ENCODE assay signal across 8 cellular contexts in the genomic region with DNA sequence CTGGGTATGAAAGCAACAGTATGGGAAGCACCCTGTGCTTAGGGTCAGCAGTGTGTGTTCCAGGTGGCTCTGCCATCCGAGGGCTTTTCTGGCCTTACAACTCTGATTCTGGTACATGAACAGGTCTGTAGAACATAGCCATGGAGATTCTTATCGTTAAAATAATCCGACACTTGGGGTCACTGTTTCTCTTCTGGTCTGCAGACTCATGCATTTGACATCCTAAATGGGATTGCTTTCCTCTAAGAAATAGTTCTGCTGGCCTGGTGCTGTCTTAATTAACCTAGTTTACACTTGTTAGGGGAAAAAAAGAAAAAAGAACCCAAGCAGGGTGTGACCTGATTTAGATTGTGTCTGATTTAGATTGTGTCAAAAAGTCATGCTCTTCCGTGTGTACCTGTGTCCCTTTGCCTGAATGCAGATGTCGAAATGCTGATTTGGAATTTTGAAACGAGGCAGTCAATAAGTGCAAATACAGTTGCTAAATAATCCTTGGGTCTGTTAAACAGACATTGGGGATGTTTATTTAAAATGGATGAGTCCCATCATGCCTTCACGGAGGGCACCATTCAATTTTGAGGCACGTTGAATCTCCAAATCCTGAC.
DNase-seq lines count a peak whose midpoint lies in the region; ATAC-seq and TF ChIP-seq lines count a peak whose summit lies in the region.

No MANE protein-coding gene starts in this region.

- no peak overlapping the region for H3K9ac ChIP-seq in parathyroid adenoma

- H3K4me2 ChIP-seq in parathyroid adenoma (ENCODE audit: low read length): no peak overlapping the region

- H3K79me2 ChIP-seq in parathyroid adenoma: no peaks in the 10 kb centered on the region

- H3K27ac ChIP-seq in RWPE2 (ENCODE audit: poor library complexity, severe bottlenecking): peak overlapping the region; percentile 8
- H3K27ac ChIP-seq in parathyroid adenoma: no peak overlapping the region

- peak; percentile 64 for ATAC-seq in RWPE2 (ENCODE audit: low read depth)
- no peak for ATAC-seq in HG03139 (IDR thresholded peaks at IDR 0.05; ENCODE audit: unreplicated experiment)

- H2AFZ ChIP-seq in parathyroid adenoma: no peak overlapping the region

- no peak for TF ChIP-seq EP300 in Ishikawa (IDR thresholded peaks at IDR 0.05; ENCODE audit: borderline replicate concordance)

- peak; percentile 65 for DNase-seq in NCI-H2029 treated with DMSO at 0.1 percent for 48 hours (lab: John Stamatoyannopoulos, UW)
- no peak for DNase-seq in NCI-H2029 (lab: John Stamatoyannopoulos, UW)
- DNase-seq in RWPE2 (ENCODE audit: low spot score): no peak
- DNase-seq in fibroblast of mammary gland (ENCODE audit: low read depth): peak; percentile 82
- DNase-seq in stimulated activated CD4-positive, alpha-beta T cell treated with anti-CD3 and anti-CD28 coated beads, Interleukin-2, amount 100 ng/mL, for 48 hours: no peak

- H3K4me3 ChIP-seq in RWPE2 (ENCODE audit: severe bottlenecking) (no peak overlapping the region), fibroblast of mammary gland (ENCODE audit: control insufficient read depth, low read depth, low read length) (no peak overlapping the region), parathyroid adenoma (ENCODE audit: low read depth, low read length) (no peak overlapping the region)

- peak; percentile 86 for TF ChIP-seq RAD21 in Ishikawa (IDR thresholded peaks at IDR 0.05; ENCODE audit: low read depth)

- H3K27me3 ChIP-seq in RWPE2 (ENCODE audit: insufficient read depth, poor library complexity, severe bottlenecking): no peaks in the 10 kb centered on the region
- no peaks in the 10 kb centered on the region for H3K27me3 ChIP-seq in parathyroid adenoma (ENCODE audit: control insufficient read depth, insufficient read depth, low read length)

- H3K36me3 ChIP-seq in RWPE2 (ENCODE audit: low read depth) (no peaks in the 10 kb centered on the region), parathyroid adenoma (ENCODE audit: control insufficient read depth, insufficient read depth, low read length) (no peaks in the 10 kb centered on the region)

- H3K4me1 ChIP-seq in RWPE2 (ENCODE audit: insufficient read depth, poor library complexity, severe bottlenecking): peaks cover 34% of the 10 kb centered on the region
- H3K4me1 ChIP-seq in parathyroid adenoma: no peaks in the 10 kb centered on the region

- peak; percentile 83 for TF ChIP-seq CTCF in RWPE2 (IDR thresholded peaks at IDR 0.05; ENCODE audit: poor library complexity, severe bottlenecking)
- peak; percentile 60 for TF ChIP-seq CTCF in fibroblast of mammary gland (conservative IDR thresholded peaks at IDR 0.05; ENCODE audit: control insufficient read depth, insufficient read depth, low read depth, low read length)
- peak; percentile 30 for TF ChIP-seq CTCF in parathyroid adenoma (IDR thresholded peaks at IDR 0.05)

- H3K9me3 ChIP-seq in RWPE2 (ENCODE audit: severe bottlenecking): no peaks in the 10 kb centered on the region
- H3K9me3 ChIP-seq in parathyroid adenoma (ENCODE audit: control insufficient read depth, low read length): no peaks in the 10 kb centered on the region

TF ChIP-seq in Ishikawa, 13 proteins besides CTCF, POLR2A, EP300 and RAD21:
- TF ChIP-seq FOXM1 (IDR thresholded peaks at IDR 0.05; ENCODE audit: borderline replicate concordance, low read depth) (no peak), CEBPB (IDR thresholded peaks at IDR 0.05) (no peak), YY1 (IDR thresholded peaks at IDR 0.05; ENCODE audit: low read depth) (no peak), NFIC (IDR thresholded peaks at IDR 0.05) (no peak), ZBTB7A (IDR thresholded peaks at IDR 0.05; ENCODE audit: low read depth) (no peak), TAF1 (IDR thresholded peaks at IDR 0.05; ENCODE audit: low read depth) (no peak), TEAD4 (IDR thresholded peaks at IDR 0.05) (no peak), TCF12 (IDR thresholded peaks at IDR 0.05; ENCODE audit: low read depth) (no peak), EGR1 (IDR thresholded peaks at IDR 0.05) (no peak)
- TF ChIP-seq, protein P1, sequence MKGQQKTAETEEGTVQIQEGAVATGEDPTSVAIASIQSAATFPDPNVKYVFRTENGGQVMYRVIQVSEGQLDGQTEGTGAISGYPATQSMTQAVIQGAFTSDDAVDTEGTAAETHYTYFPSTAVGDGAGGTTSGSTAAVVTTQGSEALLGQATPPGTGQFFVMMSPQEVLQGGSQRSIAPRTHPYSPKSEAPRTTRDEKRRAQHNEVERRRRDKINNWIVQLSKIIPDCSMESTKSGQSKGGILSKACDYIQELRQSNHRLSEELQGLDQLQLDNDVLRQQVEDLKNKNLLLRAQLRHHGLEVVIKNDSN (IDR thresholded peaks at IDR 0.05): no peak
- TF ChIP-seq, protein P2, sequence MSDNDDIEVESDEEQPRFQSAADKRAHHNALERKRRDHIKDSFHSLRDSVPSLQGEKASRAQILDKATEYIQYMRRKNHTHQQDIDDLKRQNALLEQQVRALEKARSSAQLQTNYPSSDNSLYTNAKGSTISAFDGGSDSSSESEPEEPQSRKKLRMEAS (IDR thresholded peaks at IDR 0.05): no peak

Comparison
In these comparisons a context has a peak if more than half of its experiments do, and no peak if none do; other contexts are left out.
1. DNase-seq: peak in NCI-H2029 treated with DMSO at 0.1 percent for 48 hours (single experiment) and fibroblast of mammary gland (single experiment); none in NCI-H2029 (single experiment), RWPE2 (single experiment) and stimulated activated CD4-positive, alpha-beta T cell treated with anti-CD3 and anti-CD28 coated beads, Interleukin-2, amount 100 ng/mL, for 48 hours (0 of 2).
2. CTCF ChIP-seq: peak in every context shown above with its lines; median percentile 83 in RWPE2; 60 in fibroblast of mammary gland; 30 in parathyroid adenoma.